ENCODE assay signal across 8 cellular contexts in genomic region chr19:3761382-3762129, GRCh38. TPM values are rescaled to one million over a fixed set of nuclear protein-coding genes. Genes with fewer than 3 reads are reported as not detected.
DNase-seq lines count a peak whose midpoint lies in the region; TF ChIP-seq lines count a peak whose summit lies in the region.

Gene APBA3 (minus strand): TSS chr19:3761692. CDS start chr19:3760264, 1,428 bp downstream.

- no peaks in the 10 kb centered on the region for H3K9me3 Mint-ChIP-seq in neural crest cell

- no peaks in the 10 kb centered on the region for H3K9me3 ChIP-seq in GM23248 (ENCODE audit: low read depth)
- no peaks in the 10 kb centered on the region for H3K9me3 ChIP-seq in stomach

- 5 to 9% methylated on average over 45 of the region's 45 CpGs for WGBS in GM23248 (ENCODE audit: low coverage in 1 of 2, low lambda C conversion rate in 2 of 2, missing lambda C conversion rate in 2 of 2), 2 experiments
- WGBS in stomach, 5 donors = 3 to 7% (median 4%) methylated on average over 15 to 45 of the region's 45 CpGs

- H3K4me1 ChIP-seq in GM23248 (ENCODE audit: insufficient read depth) = 0 out of 2 replicates have a peak, but pooled peaks cover 8% of the 10 kb centered on the region
- peaks cover 26 to 63% (median 52%) of the 10 kb centered on the region in 4 donors for H3K4me1 ChIP-seq in stomach

- peak within 1 kb of the TSS; percentile 90 for H2AFZ ChIP-seq in GM23248

- DNase-seq in DMS153 (lab: John Stamatoyannopoulos, UW) = peak; percentile 71
- peak; percentile 92 for DNase-seq in GM23248
- peak; percentile 87 for DNase-seq in M059J (ENCODE audit: low read depth)
- peak; percentile 99 for DNase-seq in activated effector memory CD4-positive, alpha-beta T cell treated with anti-CD3 and anti-CD28 coated beads, Interleukin-2, amount 50 U/mL, for 16 hours
- DNase-seq in fibroblast of villous mesenchyme (ENCODE audit: low read depth) = peak; percentile 89
- peak; percentile 96 for DNase-seq in neural crest cell (ENCODE audit: low read depth, low spot score)
- peak; percentile 95 for DNase-seq in stomach

- peaks cover 43% of the 10 kb centered on the region for H3K79me2 ChIP-seq in GM23248 (ENCODE audit: insufficient read depth)

- H3K27ac Mint-ChIP-seq in neural crest cell (ENCODE audit: unreplicated experiment) = peak within 1 kb of the TSS; percentile 100

- H3K4me3 Mint-ChIP-seq in neural crest cell = peak within 1 kb of the TSS; percentile 100

- TF ChIP-seq CTCF in fibroblast of villous mesenchyme (IDR thresholded peaks at IDR 0.05; ENCODE audit: insufficient read depth, low read depth, low read length) (peak; percentile 75), neural crest cell (conservative IDR thresholded peaks at IDR 0.05) (peak; percentile 64), stomach (IDR thresholded peaks at IDR 0.05) (peak in 5 of 7 experiments; percentile 40 to 85 (median 75))

- peak within 1 kb of the TSS; percentile 94 for H3K27ac ChIP-seq in GM23248
- H3K27ac ChIP-seq in stomach = peak within 1 kb of the TSS; percentile 85 to 100 (median 98)

- H3K9me2 ChIP-seq in GM23248 (ENCODE audit: insufficient read depth) = no peaks in the 10 kb centered on the region

- peak within 1 kb of the TSS; percentile 90 for H3K9ac ChIP-seq in GM23248

- H3K27me3 ChIP-seq in GM23248 (replicated peaks; ENCODE audit: insufficient read depth) = no peaks in the 10 kb centered on the region
- H3K27me3 ChIP-seq in stomach = no peaks in the 10 kb centered on the region

- peaks cover 2% of the 10 kb centered on the region for H3K27me3 Mint-ChIP-seq in neural crest cell (ENCODE audit: low read depth)

- no peak for TF ChIP-seq EP300 in stomach (IDR thresholded peaks at IDR 0.05)

- H3K36me3 ChIP-seq in GM23248 (ENCODE audit: low read depth) = no peaks in the 10 kb centered on the region; the same call in 1 of the 2 replicates
- H3K36me3 ChIP-seq in stomach = peaks cover 43 to 50% (median 49%) of the 10 kb centered on the region in 4 donors

- peak within 1 kb of the TSS; percentile 96 for H3K4me3 ChIP-seq in GM23248
- peak within 1 kb of the TSS; percentile 100 for H3K4me3 ChIP-seq in fibroblast of villous mesenchyme (ENCODE audit: low read depth, low read length)
- peak within 1 kb of the TSS; percentile 78 to 96 (median 80) for H3K4me3 ChIP-seq in stomach

- H3F3A ChIP-seq in GM23248 (ENCODE audit: insufficient read depth) = no peaks in the 10 kb centered on the region

- peak within 1 kb of the TSS; percentile 71 for H3K4me2 ChIP-seq in GM23248 (ENCODE audit: unreplicated experiment)

- peaks cover 3% of the 10 kb centered on the region for H3K36me3 Mint-ChIP-seq in neural crest cell (ENCODE audit: low read depth)

- in situ Hi-C loops in GM23248 (cut with MboI) = no loop called here

- TF ChIP-seq POLR2A in Raji (IDR thresholded peaks at IDR 0.05; ENCODE audit: insufficient read depth, low read depth, low read length) (peak; percentile 82), stomach (IDR thresholded peaks at IDR 0.05) (peak in 1 of 4 donors; percentile 45)

- no peaks in the 10 kb centered on the region for H4K20me1 ChIP-seq in GM23248 (ENCODE audit: insufficient read depth)

- intact Hi-C loops in stomach (cut with DNase I; ENCODE audit: low total_unique reads) = no loop called here

- H3K4me1 Mint-ChIP-seq in neural crest cell = peaks cover 20% of the 10 kb centered on the region

RNA-seq across cellular contexts. Expression of gene APBA3, which starts in this region (rescaled TPM):
- total RNA-seq in GM23248 (2014; rRNA removed; shearing (Covaris generic)) = 28.3 and 40.0 TPM in 2 replicates
- polyA plus RNA-seq in GM23248 (2016; fragmentation: Nextera tagmentation; extraction: Ambion mirVana) (16.9 and 18.9 TPM in 2 replicates), stomach (10 to 100 TPM; 15.7 to 17.4 (median 16.7) TPM)
- total RNA-seq in M059J (2014; rRNA removed; shearing (Covaris generic)) = 13.7 and 15.0 TPM in 2 replicates
- total RNA-seq in fibroblast of villous mesenchyme (19.4 and 22.2 TPM in 2 replicates), neural crest cell (22.8 and 24.5 TPM in 2 replicates), stomach (100 to 1,000 TPM in 1 of 5 donors, 10 to 100 TPM in 3, 1 to 10 TPM in 1; 9.4 to 111 (median 16.4) TPM)

Comparison
In these comparisons a context has a peak if more than half of its experiments do, and no peak if none do; other contexts are left out.
1. Peak in every context shown above with its lines: DNase-seq, H3K4me3 ChIP-seq and H3K27ac ChIP-seq.